ENCODE assay signal across 2 cellular contexts in the genomic region with DNA sequence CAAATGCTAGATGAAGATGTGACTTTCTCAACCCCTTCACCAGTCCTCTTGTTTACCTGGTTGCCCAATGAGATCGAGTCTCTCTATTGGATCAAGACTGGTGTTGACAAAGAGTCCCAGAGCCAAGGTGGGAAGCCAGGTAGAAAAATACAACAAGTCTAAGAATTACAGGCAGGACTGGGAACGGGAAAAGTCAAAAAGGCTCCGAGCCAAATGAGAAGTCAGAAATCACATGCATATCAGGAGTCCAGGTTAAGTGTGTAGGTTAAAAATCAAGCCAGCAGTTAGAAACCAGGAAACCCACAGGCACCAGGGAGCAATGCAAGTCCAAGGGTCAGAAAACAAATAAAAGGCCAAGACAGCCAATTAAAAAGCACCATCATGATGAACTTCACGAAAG.
A peak's percentile ranks its signal among the peaks of the same experiment; 100 is the strongest.
TF ChIP-seq lines count a peak whose summit lies in the region.

No MANE protein-coding gene starts in this region.

TF ChIP-seq in liver, 16 proteins besides CTCF, POLR2A, EP300 and RAD21:
- TF ChIP-seq RXRA (IDR thresholded peaks at IDR 0.05) (peak; percentile 95 to 96), EGR1 (IDR thresholded peaks at IDR 0.05; ENCODE audit: low read depth in 2 of 2) (peak; percentile 59 to 89), TAF1 (conservative IDR thresholded peaks at IDR 0.05) (no peak), NR2F2 (IDR thresholded peaks at IDR 0.05) (peak; percentile 72), YY1 (IDR thresholded peaks at IDR 0.05) (peak; percentile 67), HNF4G (IDR thresholded peaks at IDR 0.05) (no peak), FOXA1 (IDR thresholded peaks at IDR 0.05) (peak; percentile 97), HNF4A (conservative IDR thresholded peaks at IDR 0.05) (peak; percentile 93 to 95), FOXA2 (IDR thresholded peaks at IDR 0.05) (peak; percentile 95), JUND (IDR thresholded peaks at IDR 0.05) (peak; percentile 91 to 92), GABPA (IDR thresholded peaks at IDR 0.05 in 1 of 2, conservative IDR thresholded peaks at IDR 0.05 in 1 of 2) (peak in 1 of 2 donors; percentile 47), SP1 (IDR thresholded peaks at IDR 0.05) (peak; percentile 92)
- TF ChIP-seq, protein P1, sequence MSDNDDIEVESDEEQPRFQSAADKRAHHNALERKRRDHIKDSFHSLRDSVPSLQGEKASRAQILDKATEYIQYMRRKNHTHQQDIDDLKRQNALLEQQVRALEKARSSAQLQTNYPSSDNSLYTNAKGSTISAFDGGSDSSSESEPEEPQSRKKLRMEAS (IDR thresholded peaks at IDR 0.05), result peak; percentile 99
- TF ChIP-seq, protein P2, sequence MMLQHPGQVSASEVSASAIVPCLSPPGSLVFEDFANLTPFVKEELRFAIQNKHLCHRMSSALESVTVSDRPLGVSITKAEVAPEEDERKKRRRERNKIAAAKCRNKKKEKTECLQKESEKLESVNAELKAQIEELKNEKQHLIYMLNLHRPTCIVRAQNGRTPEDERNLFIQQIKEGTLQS (IDR thresholded peaks at IDR 0.05), result peak; percentile 76
- TF ChIP-seq, protein P3, sequence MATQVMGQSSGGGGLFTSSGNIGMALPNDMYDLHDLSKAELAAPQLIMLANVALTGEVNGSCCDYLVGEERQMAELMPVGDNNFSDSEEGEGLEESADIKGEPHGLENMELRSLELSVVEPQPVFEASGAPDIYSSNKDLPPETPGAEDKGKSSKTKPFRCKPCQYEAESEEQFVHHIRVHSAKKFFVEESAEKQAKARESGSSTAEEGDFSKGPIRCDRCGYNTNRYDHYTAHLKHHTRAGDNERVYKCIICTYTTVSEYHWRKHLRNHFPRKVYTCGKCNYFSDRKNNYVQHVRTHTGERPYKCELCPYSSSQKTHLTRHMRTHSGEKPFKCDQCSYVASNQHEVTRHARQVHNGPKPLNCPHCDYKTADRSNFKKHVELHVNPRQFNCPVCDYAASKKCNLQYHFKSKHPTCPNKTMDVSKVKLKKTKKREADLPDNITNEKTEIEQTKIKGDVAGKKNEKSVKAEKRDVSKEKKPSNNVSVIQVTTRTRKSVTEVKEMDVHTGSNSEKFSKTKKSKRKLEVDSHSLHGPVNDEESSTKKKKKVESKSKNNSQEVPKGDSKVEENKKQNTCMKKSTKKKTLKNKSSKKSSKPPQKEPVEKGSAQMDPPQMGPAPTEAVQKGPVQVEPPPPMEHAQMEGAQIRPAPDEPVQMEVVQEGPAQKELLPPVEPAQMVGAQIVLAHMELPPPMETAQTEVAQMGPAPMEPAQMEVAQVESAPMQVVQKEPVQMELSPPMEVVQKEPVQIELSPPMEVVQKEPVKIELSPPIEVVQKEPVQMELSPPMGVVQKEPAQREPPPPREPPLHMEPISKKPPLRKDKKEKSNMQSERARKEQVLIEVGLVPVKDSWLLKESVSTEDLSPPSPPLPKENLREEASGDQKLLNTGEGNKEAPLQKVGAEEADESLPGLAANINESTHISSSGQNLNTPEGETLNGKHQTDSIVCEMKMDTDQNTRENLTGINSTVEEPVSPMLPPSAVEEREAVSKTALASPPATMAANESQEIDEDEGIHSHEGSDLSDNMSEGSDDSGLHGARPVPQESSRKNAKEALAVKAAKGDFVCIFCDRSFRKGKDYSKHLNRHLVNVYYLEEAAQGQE (IDR thresholded peaks at IDR 0.05), result peak; percentile 43
- TF ChIP-seq, protein P4, sequence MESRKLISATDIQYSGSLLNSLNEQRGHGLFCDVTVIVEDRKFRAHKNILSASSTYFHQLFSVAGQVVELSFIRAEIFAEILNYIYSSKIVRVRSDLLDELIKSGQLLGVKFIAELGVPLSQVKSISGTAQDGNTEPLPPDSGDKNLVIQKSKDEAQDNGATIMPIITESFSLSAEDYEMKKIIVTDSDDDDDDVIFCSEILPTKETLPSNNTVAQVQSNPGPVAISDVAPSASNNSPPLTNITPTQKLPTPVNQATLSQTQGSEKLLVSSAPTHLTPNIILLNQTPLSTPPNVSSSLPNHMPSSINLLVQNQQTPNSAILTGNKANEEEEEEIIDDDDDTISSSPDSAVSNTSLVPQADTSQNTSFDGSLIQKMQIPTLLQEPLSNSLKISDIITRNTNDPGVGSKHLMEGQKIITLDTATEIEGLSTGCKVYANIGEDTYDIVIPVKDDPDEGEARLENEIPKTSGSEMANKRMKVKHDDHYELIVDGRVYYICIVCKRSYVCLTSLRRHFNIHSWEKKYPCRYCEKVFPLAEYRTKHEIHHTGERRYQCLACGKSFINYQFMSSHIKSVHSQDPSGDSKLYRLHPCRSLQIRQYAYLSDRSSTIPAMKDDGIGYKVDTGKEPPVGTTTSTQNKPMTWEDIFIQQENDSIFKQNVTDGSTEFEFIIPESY (IDR thresholded peaks at IDR 0.05), result peak; percentile 85

TF ChIP-seq in HepG2, 621 proteins besides CTCF, POLR2A, EP300 and RAD21:
- no peak for TF ChIP-seq ZNF674 (CRISPR knock-in tag; IDR thresholded peaks at IDR 0.05; ENCODE audit: low read depth)
- TF ChIP-seq, protein P2 (CRISPR knock-in tag; IDR thresholded peaks at IDR 0.05), result no peak
- no peak for TF ChIP-seq SATB2 (CRISPR knock-in tag; IDR thresholded peaks at IDR 0.05)
- TF ChIP-seq SMAD9 (CRISPR knock-in tag; IDR thresholded peaks at IDR 0.05), result no peak
- TF ChIP-seq MEIS1 (CRISPR knock-in tag; IDR thresholded peaks at IDR 0.05; ENCODE audit: borderline replicate concordance), result no peak
- TF ChIP-seq NR2F1 (CRISPR knock-in tag; IDR thresholded peaks at IDR 0.05), result no peak
- no peak for TF ChIP-seq ZNF672 (CRISPR knock-in tag; IDR thresholded peaks at IDR 0.05)
- no peak for TF ChIP-seq NCOR1 (IDR thresholded peaks at IDR 0.05; ENCODE audit: borderline replicate concordance, low read length)
- TF ChIP-seq ZNF136 (CRISPR knock-in tag; IDR thresholded peaks at IDR 0.05; ENCODE audit: low read depth), result no peak
- no peak for TF ChIP-seq HOXA5 (CRISPR knock-in tag; IDR thresholded peaks at IDR 0.05)
- no peak for TF ChIP-seq ARHGAP35 (CRISPR knock-in tag; IDR thresholded peaks at IDR 0.05; ENCODE audit: borderline replicate concordance)
